Comparison of ENCODE assay signal across 8 cellular contexts in the genomic region with DNA sequence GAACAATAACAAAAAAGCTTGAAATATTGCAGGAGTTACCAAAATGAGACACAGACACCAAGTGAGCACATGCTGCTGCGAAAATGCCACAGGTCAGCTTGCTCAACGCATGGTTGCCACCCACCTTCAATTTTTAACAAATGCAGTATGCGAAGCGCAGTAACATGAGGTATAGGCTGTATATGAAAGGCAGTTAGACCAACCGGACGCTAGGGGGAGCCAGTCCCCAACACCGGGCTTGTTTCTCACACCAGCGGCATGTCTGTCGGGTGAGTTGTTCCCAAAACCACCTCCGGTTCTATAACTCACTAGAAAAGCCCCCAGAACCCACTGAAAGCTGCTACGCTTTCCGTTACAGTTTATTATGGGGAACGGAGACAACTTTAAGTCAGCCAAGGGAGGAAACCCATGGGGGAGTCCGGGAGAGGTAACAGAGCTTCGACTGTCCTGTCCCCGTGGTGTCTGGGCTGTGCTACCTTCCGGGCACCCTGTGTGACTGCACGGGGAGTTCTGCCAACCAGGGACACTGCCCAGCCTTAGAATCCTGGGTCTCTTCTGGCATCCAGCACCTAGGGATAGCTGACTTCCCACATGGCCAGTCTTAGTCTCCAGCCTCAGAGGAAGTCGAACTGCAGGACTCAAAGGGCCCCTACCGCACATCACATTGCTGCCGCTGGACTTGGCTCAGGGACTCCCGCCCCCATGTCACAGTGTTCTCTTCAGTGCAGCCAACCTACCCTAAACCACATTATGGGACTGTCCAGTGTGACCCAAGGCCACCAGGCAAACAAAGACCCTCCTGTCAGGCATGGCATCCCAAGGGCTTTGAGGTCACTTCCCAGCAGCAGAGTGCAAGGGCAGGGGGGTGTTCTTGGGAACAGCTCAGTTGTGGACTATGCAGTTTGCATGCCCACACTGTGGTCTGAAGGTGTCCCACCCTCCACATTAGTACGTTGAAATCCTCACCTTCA. TPM values are rescaled to one million over a fixed set of nuclear protein-coding genes. Genes with fewer than 3 reads are reported as not detected.
DNase-seq lines count a peak whose midpoint lies in the region; ATAC-seq lines count a peak whose summit lies in the region.

No MANE protein-coding gene starts in this region.

- H3K36me3 ChIP-seq in CD8-positive, alpha-beta memory T cell (ENCODE audit: insufficient read depth, low read length) = no peaks in the 10 kb centered on the region

- peaks cover 19 to 38% (median 28%) of the 10 kb centered on the region in 3 donors for H3K4me1 Mint-ChIP-seq in CD8-positive, alpha-beta memory T cell

- H3K27ac ChIP-seq in CD8-positive, alpha-beta memory T cell (ENCODE audit: low read depth, low read length) = no peak overlapping the region

- CTCF ChIA-PET in CD8-positive, alpha-beta memory T cell (lab: Charles Lee) = interaction anchor here (0.7 to 2.7 kb wide), 16 partner anchors 11 to 502 kb away, joined by 3 to 20 read pairs (median 4); partner anchors contain the start of gene RNF187

- no peaks in the 10 kb centered on the region for H3K9me3 Mint-ChIP-seq in CD8-positive, alpha-beta memory T cell

- H3K4me3 ChIP-seq in CD8-positive, alpha-beta memory T cell (ENCODE audit: low read length) = peak overlapping the region; percentile 46

- no peaks in the 10 kb centered on the region for H3K27me3 ChIP-seq in CD8-positive, alpha-beta memory T cell (ENCODE audit: insufficient read depth, low read length, poor library complexity, severe bottlenecking)

- DNase-seq in CD8-positive, alpha-beta memory T cell = peak; percentile 79 to 90 (median 82)
- DNase-seq in NCI-H774 (lab: John Stamatoyannopoulos, UW) (peak; percentile 71), dermis blood vessel endothelial cell (peak; percentile 91), medulla oblongata (ENCODE audit: extremely low spot score) (peak; percentile 91)
- DNase-seq in activated CD4-positive, alpha-beta T cell treated with anti-CD3 and anti-CD28 coated beads, Interleukin-2, amount 50 U/mL, for 24 hours (ENCODE audit: low read depth in 1 of 2, low spot score in 1 of 2) = peak; percentile 81 to 86
- peak; percentile 77 for DNase-seq in stimulated activated CD8-positive, alpha-beta memory T cell treated with anti-CD3 and anti-CD28 coated beads, Interleukin-12 subunit alpha, Interleukin-12 subunit beta, amount 100 ng/mL, for 4 hours (ENCODE audit: low read depth)

- H3K27me3 Mint-ChIP-seq in CD8-positive, alpha-beta memory T cell = peaks cover 0 to 3% of the 10 kb centered on the region in 2 donors

- peaks cover 0 to 29% (median 6%) of the 10 kb centered on the region in 3 donors for H3K36me3 Mint-ChIP-seq in CD8-positive, alpha-beta memory T cell

- POLR2A ChIA-PET in CD8-positive, alpha-beta memory T cell (lab: Charles Lee) = interaction anchor here (0.7 to 1.1 kb wide), 2 partner anchors 14 to 94 kb away, joined by 3 to 7 read pairs; partner anchors contain the start of genes RNF187 and TRIM11

- ATAC-seq in GM19452 (IDR thresholded peaks at IDR 0.05; ENCODE audit: unreplicated experiment) = peak; percentile 97
- peak; percentile 89 for ATAC-seq in HG03521 (IDR thresholded peaks at IDR 0.05; ENCODE audit: unreplicated experiment)

- peaks cover 14% of the 10 kb centered on the region for H3K4me1 ChIP-seq in CD8-positive, alpha-beta memory T cell (ENCODE audit: insufficient read depth, low read length)

- no peaks in the 10 kb centered on the region for H3K9me3 ChIP-seq in CD8-positive, alpha-beta memory T cell (ENCODE audit: low read length)

- peak overlapping the region; percentile 41 to 84 (median 79) for H3K4me3 Mint-ChIP-seq in CD8-positive, alpha-beta memory T cell

- peak overlapping the region; percentile 26 to 86 (median 71) for H3K27ac Mint-ChIP-seq in CD8-positive, alpha-beta memory T cell

RNA-seq across cellular contexts. Expression of gene RNF187, which starts 14.0 kb away (rescaled TPM):
- total RNA-seq in CD8-positive, alpha-beta memory T cell = 100 to 1,000 TPM; 128 to 129 TPM
- 56.7 TPM for polyA plus RNA-seq in CD8-positive, alpha-beta memory T cell
- 34.7 and 84.4 TPM in 2 replicates for total RNA-seq in dermis blood vessel endothelial cell
